Comparison of ENCODE assay signal across 8 cellular contexts in genomic region chrX:119573840-119574393, GRCh38.
DNase-seq lines count a peak whose midpoint lies in the region; ATAC-seq and TF ChIP-seq lines count a peak whose summit lies in the region.

No MANE protein-coding gene starts in this region.

- peaks cover 14% of the 10 kb centered on the region for H3K4me1 Mint-ChIP-seq in nephron progenitor cell

- H3K27ac ChIP-seq in C4-2B (peak overlapping the region; percentile 90), WERI-Rb-1 (peak overlapping the region; percentile 43)

- TF ChIP-seq CTCF in C4-2B (conservative IDR thresholded peaks at IDR 0.05) (no peak), WERI-Rb-1 (IDR thresholded peaks at IDR 0.05; ENCODE audit: low read depth, low read length) (no peak), fibroblast of pulmonary artery (IDR thresholded peaks at IDR 0.05; ENCODE audit: low read length, missing control alignments) (no peak), nephron progenitor cell (IDR thresholded peaks at IDR 0.05) (no peak)

- peaks cover 2% of the 10 kb centered on the region for H3K27me3 Mint-ChIP-seq in nephron progenitor cell (ENCODE audit: low read depth, poor library complexity)

- peaks cover 6% of the 10 kb centered on the region; the same call in 1 of the 2 replicates for H3K36me3 ChIP-seq in WERI-Rb-1

- H3K9me3 Mint-ChIP-seq in nephron progenitor cell = peaks cover 53% of the 10 kb centered on the region

- H3K9me3 ChIP-seq in WERI-Rb-1 (ENCODE audit: severe bottlenecking) = no peaks in the 10 kb centered on the region

- DNase-seq in WERI-Rb-1 (peak; percentile 8), fibroblast of pulmonary artery (ENCODE audit: low read depth) (peak; percentile 58), nephron progenitor cell (no peak), NCI-H1048 (lab: John Stamatoyannopoulos, UW) (no peak)
- no peak for DNase-seq in NK-92 treated with Interleukin-12 subunit alpha and Interleukin-12 subunit beta, amount 100 ng/mL, for 24 hours (lab: John Stamatoyannopoulos, UW)

- peak overlapping the region; percentile 90 for H3K4me3 Mint-ChIP-seq in nephron progenitor cell

- peak overlapping the region; percentile 80 for H3K4me3 ChIP-seq in WERI-Rb-1 (ENCODE audit: low read depth, low read length)
- peak overlapping the region; percentile 72 for H3K4me3 ChIP-seq in fibroblast of pulmonary artery (replicated peaks; ENCODE audit: low read depth, low read length)

- ATAC-seq in GM18873 (IDR thresholded peaks at IDR 0.05; ENCODE audit: low FRiP score, unreplicated experiment) (peak; percentile 5), HG03460 (IDR thresholded peaks at IDR 0.05; ENCODE audit: unreplicated experiment) (peak; percentile 80)

- peaks cover 8% of the 10 kb centered on the region for H3K27me3 ChIP-seq in WERI-Rb-1 (ENCODE audit: insufficient read depth, low read depth, severe bottlenecking)

- peak overlapping the region; percentile 50 for H3K27ac Mint-ChIP-seq in nephron progenitor cell

- H3K36me3 Mint-ChIP-seq in nephron progenitor cell (ENCODE audit: low read depth) = peaks cover 5% of the 10 kb centered on the region

Comparison
In these comparisons a context has a peak if more than half of its experiments do, and no peak if none do; other contexts are left out.
1. DNase-seq: peak in WERI-Rb-1 (single experiment) and fibroblast of pulmonary artery (single experiment); none in nephron progenitor cell (single experiment), NCI-H1048 (single experiment) and NK-92 treated with Interleukin-12 subunit alpha and Interleukin-12 subunit beta, amount 100 ng/mL, for 24 hours (single experiment).